8 cellular contexts compared by ENCODE assay signal in genomic region chr6:38997128-38997761, GRCh38. TPM values are rescaled to one million over a fixed set of nuclear protein-coding genes. Genes with fewer than 3 reads are reported as not detected.
DNase-seq lines count a peak whose midpoint lies in the region; ATAC-seq and TF ChIP-seq lines count a peak whose summit lies in the region.

No MANE protein-coding gene starts in this region.

- no peaks in the 10 kb centered on the region for H3K9me3 ChIP-seq in upper lobe of right lung

- intact Hi-C loops in upper lobe of right lung (cut with DNase I), result no loop called here

- DNase-seq in SIG-M5 treated with dmso at 0.1 percent for 504 hours (lab: John Stamatoyannopoulos, UW; ENCODE audit: unreplicated experiment) (peak; percentile 14), SIG-M5 (lab: John Stamatoyannopoulos, UW) (no peak), NCI-H446 (lab: John Stamatoyannopoulos, UW) (peak; percentile 21 to 65), iris pigment epithelial cell (ENCODE audit: low read depth) (peak; percentile 34), upper lobe of right lung (no peak), KG1 (lab: John Stamatoyannopoulos, UW) (no peak)
- peak; percentile 4 for DNase-seq in activated gamma-delta T cell treated with anti-CD3 and anti-CD28 coated beads, Interleukin-2, amount 50 U/mL, for 16 hours (ENCODE audit: low read depth)

- H3K27ac ChIP-seq in upper lobe of right lung, result no peak overlapping the region

- no peaks in the 10 kb centered on the region for H3K36me3 ChIP-seq in upper lobe of right lung

- no peaks in the 10 kb centered on the region for H3K4me1 ChIP-seq in upper lobe of right lung

- H3K4me3 ChIP-seq in upper lobe of right lung, result no peak overlapping the region

- peaks cover 16% of the 10 kb centered on the region for H3K27me3 ChIP-seq in upper lobe of right lung

- peak; percentile 17 for ATAC-seq in upper lobe of right lung
- no peak for ATAC-seq in HG03159 (IDR thresholded peaks at IDR 0.05; ENCODE audit: unreplicated experiment)

- peak; percentile 44 for TF ChIP-seq CTCF in upper lobe of right lung (IDR thresholded peaks at IDR 0.05)

RNA-seq across cellular contexts. Expression of gene GLP1R, which starts 51.3 kb away (rescaled TPM):
- not detected for total RNA-seq in upper lobe of right lung

Comparison
In these comparisons a context has a peak if more than half of its experiments do, and no peak if none do; other contexts are left out.
1. DNase-seq: peak in SIG-M5 treated with dmso at 0.1 percent for 504 hours (single experiment), NCI-H446 (2 of 2), activated gamma-delta T cell treated with anti-CD3 and anti-CD28 coated beads, Interleukin-2, amount 50 U/mL, for 16 hours (single experiment) and iris pigment epithelial cell (single experiment); none in SIG-M5 (single experiment), upper lobe of right lung (single experiment) and KG1 (single experiment).